ENCODE assay signal across 10 cellular contexts in genomic region chr1:177959793-177960515, GRCh38. TPM values are rescaled to one million over a fixed set of nuclear protein-coding genes. Genes with fewer than 3 reads are reported as not detected.
A peak's percentile ranks its signal among the peaks of the same experiment; 100 is the strongest.
DNase-seq lines count a peak whose midpoint lies in the region; ATAC-seq, FAIRE-seq and TF ChIP-seq lines count a peak whose summit lies in the region.
"Had no signal": no experiment of that assay in that cellular context is flagged by ENCODE, and none has a peak within 500 bp of the region (broad histone marks: within the 10 kb centered on the region; RNA-seq: fewer than 3 reads in every experiment).

No MANE protein-coding gene starts in this region.

- TF ChIP-seq RAD21 in SK-N-SH (IDR thresholded peaks at IDR 0.05; ENCODE audit: low read length), result peak; percentile 56

- POLR2A ChIA-PET in HEK293 (lab: Yijun Ruan, JAX), result no interaction called here
- POLR2A ChIA-PET in SK-N-SH (lab: Yijun Ruan, JAX), result no interaction called here

- CTCF ChIA-PET in HEK293 (lab: Yijun Ruan, JAX) (interaction anchor here (0.7 kb wide), 1 partner anchor 34 kb away, joined by 3 read pairs; no protein-coding TSS in a partner anchor), SK-N-SH (lab: Yijun Ruan, JAX) (interaction anchor here (1.2 to 2.6 kb wide), 3 partner anchors 11 to 14 kb away, joined by 4 to 13 read pairs (median 4); no protein-coding TSS in a partner anchor)

- H4K20me1 ChIP-seq in SK-N-SH (ENCODE audit: insufficient read depth), result no peaks in the 10 kb centered on the region

- H2AFZ ChIP-seq in SK-N-SH (ENCODE audit: low read depth), result no peak overlapping the region

- no peak for TF ChIP-seq POLR2A in heart left ventricle (IDR thresholded peaks at IDR 0.05)

- H3K36me3 ChIP-seq in HEK293 (ENCODE audit: control insufficient read depth in 2 of 2, insufficient read depth in 1 of 2, low read length in 2 of 2) (no peaks in the 10 kb centered on the region), SK-N-SH (replicated peaks in 1 of 2; ENCODE audit: control insufficient read depth in 1 of 2, insufficient read depth in 2 of 2, low read length in 1 of 2) (no peaks in the 10 kb centered on the region), heart left ventricle (peaks cover 0 to 100% (median 44%) of the 10 kb centered on the region in 9 donors)

- H3K9me3 ChIP-seq in HEK293 (ENCODE audit: control insufficient read depth, insufficient read depth, low read depth, low read length) (no peaks in the 10 kb centered on the region), SK-N-SH (no peaks in the 10 kb centered on the region), heart left ventricle (no peaks in the 10 kb centered on the region)

- no peak overlapping the region for H3K9ac ChIP-seq in SK-N-SH

- FAIRE-seq in A204.1 (lab: Jason Lieb, UNC), result peak; percentile 37

- H3K27me3 ChIP-seq in SK-N-SH (ENCODE audit: insufficient read depth) (no peaks in the 10 kb centered on the region), heart left ventricle (no peaks in the 10 kb centered on the region)

- TF ChIP-seq EP300 in SK-N-SH (IDR thresholded peaks at IDR 0.05; ENCODE audit: borderline replicate concordance in 1 of 2, low read depth in 1 of 2, low read length in 1 of 2), result no peak

- no peaks in the 10 kb centered on the region for H3K79me2 ChIP-seq in SK-N-SH (ENCODE audit: insufficient read depth)

- H3K9me2 ChIP-seq in SK-N-SH, result no peaks in the 10 kb centered on the region

- H3K4me3 ChIP-seq in HEK293 (ENCODE audit: low read depth, low read length), result no peak overlapping the region
- H3K4me3 ChIP-seq in SK-N-SH (ENCODE audit: low read depth in 2 of 2, low read length in 1 of 2), result no peak overlapping the region
- no peak overlapping the region for H3K4me3 ChIP-seq in heart left ventricle
- H3K4me3 ChIP-seq: skin epidermis had no signal

- ATAC-seq in heart left ventricle (peak; percentile 50 to 80 (median 70)), GM19324 (IDR thresholded peaks at IDR 0.05; ENCODE audit: low FRiP score, unreplicated experiment) (no peak)

- H3K4me2 ChIP-seq in SK-N-SH, result no peak overlapping the region

- H3F3A ChIP-seq in SK-N-SH (replicated peaks; ENCODE audit: insufficient read depth), result no peaks in the 10 kb centered on the region

- TF ChIP-seq CTCF in HEK293 (tag by site-specific recombination; IDR thresholded peaks at IDR 0.05) (peak; percentile 11; the same call in 1 of the 2 replicates), SK-N-SH (IDR thresholded peaks at IDR 0.05) (peak; percentile 60), heart left ventricle (IDR thresholded peaks at IDR 0.05) (peak in 10 of 12 donors; percentile 16 to 52 (median 32))

- H3K27ac ChIP-seq in HEK293 (ENCODE audit: extremely low read depth, low read depth, low read length) (no peak overlapping the region), SK-N-SH (ENCODE audit: low read depth in 2 of 2, low read length in 1 of 2) (no peak overlapping the region), heart left ventricle (no peak overlapping the region)
- H3K27ac ChIP-seq: skin epidermis had no signal

- no peak for DNase-seq in SK-N-SH
- DNase-seq in heart left ventricle, result no peak
- no peak for DNase-seq in DMS79 (lab: John Stamatoyannopoulos, UW)
- no peak for DNase-seq in NCI-H1436 treated with DMSO at 0.1 percent for 48 hours (lab: John Stamatoyannopoulos, UW)
- no peak for DNase-seq in activated T-cell treated with anti-CD3 and anti-CD28 coated beads for 4 hours
- DNase-seq: DND-41 had no signal

- 44% methylated on average over 5 of the region's 5 CpGs for WGBS in SK-N-SH (ENCODE audit: low lambda C conversion rate)
- 57 to 62% (median 58%) methylated on average over 5 of the region's 5 CpGs for WGBS in heart left ventricle, 4 donors

- no peaks in the 10 kb centered on the region for H3K4me1 ChIP-seq in HEK293 (ENCODE audit: control insufficient read depth, insufficient read depth, low read length)
- H3K4me1 ChIP-seq in SK-N-SH (ENCODE audit: control insufficient read depth in 1 of 2, insufficient read depth in 2 of 2, low read depth in 1 of 2, low read length in 1 of 2), result no peaks in the 10 kb centered on the region
- H3K4me1 ChIP-seq in heart left ventricle, result no peaks in the 10 kb centered on the region

- intact Hi-C loops in heart left ventricle (cut with DNase I), result loop anchor here in 5 of 10 donors (5.0 to 10.0 kb wide), 5 partner anchors 75 to 325 kb away; no protein-coding TSS in a partner anchor

TF ChIP-seq in HEK293, 187 proteins besides CTCF, POLR2A, EP300 and RAD21:
- no peak for TF ChIP-seq ZBTB10 (tag by site-specific recombination; IDR thresholded peaks at IDR 0.05)
- TF ChIP-seq ZNF654 (tag by site-specific recombination; IDR thresholded peaks at IDR 0.05; ENCODE audit: low read depth), result peak; percentile 28
- TF ChIP-seq ZNF10 (tag by site-specific recombination; IDR thresholded peaks at IDR 0.05), result peak; percentile 28; the same call in 1 of the 2 replicates

TF ChIP-seq in SK-N-SH, 30 proteins besides CTCF, POLR2A, EP300 and RAD21:
- peak; percentile 37 for TF ChIP-seq SMC3 (IDR thresholded peaks at IDR 0.05; ENCODE audit: low read depth, low read length)
- TF ChIP-seq MXI1 (IDR thresholded peaks at IDR 0.05; ENCODE audit: low read depth, low read length), result no peak
- TF ChIP-seq PBX3 (IDR thresholded peaks at IDR 0.05), result peak; percentile 34

RNA-seq across cellular contexts. Expression of gene SEC16B, which starts 9.9 kb away (rescaled TPM):
- 0.31 and 0.32 TPM in 2 replicates for polyA plus RNA-seq in SK-N-SH (2012; rRNA removed)
- polyA plus RNA-seq in SK-N-SH (2012; cell fraction: cytosol; rRNA removed), result 0.18 TPM in 2 replicates
- polyA plus RNA-seq in SK-N-SH (2012; cell fraction: nucleus; rRNA removed), result 1.1 and 1.7 TPM in 2 replicates
- total RNA-seq in heart left ventricle, result 1 to 10 TPM; 1.2 to 3.3 (median 2.3) TPM
- polyA plus RNA-seq in heart left ventricle, result 1 to 10 TPM; 1.1 to 3.8 TPM
